In the genomic region with DNA sequence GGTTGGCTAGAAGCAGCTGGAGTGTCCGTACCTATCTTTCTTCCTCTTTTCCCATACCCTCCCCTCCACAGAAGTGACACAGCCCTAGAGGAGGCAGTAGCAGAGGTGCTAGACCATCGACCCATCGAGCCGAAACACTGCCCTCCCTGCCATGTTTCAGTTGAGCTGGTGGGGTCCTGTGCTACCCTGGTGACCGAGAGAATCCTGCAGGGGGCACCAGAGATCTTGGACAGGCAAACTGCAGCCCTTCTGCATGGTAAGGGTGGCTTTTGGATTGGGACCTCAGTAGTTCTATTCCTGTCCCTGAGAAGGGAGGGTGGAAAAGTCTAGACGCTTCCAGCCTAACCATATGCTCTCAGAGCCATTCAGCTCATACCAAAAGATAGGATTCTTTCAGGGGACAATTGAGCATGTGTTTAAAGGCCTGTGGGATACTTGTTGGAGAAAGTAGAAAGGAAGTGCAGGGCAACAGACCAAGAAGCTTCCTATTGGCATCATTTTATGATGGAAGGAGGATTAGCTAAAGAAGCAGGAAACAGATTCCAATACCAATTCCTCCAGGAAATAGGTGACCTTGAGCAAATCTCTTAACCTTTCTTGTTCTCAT, we compare ENCODE assay signal across 8 cellular contexts. TPM values are rescaled to one million over a fixed set of nuclear protein-coding genes. Genes with fewer than 3 reads are reported as not detected.
A peak's percentile ranks its signal among the peaks of the same experiment; 100 is the strongest.
DNase-seq lines count a peak whose midpoint lies in the region; ATAC-seq and TF ChIP-seq lines count a peak whose summit lies in the region.

No MANE protein-coding gene starts in this region.

- DNase-seq in DND-41 (peak; percentile 80), SJSA1 (ENCODE audit: low read depth in 1 of 2, low spot score in 2 of 2) (peak; percentile 44 to 74), glomerular visceral epithelial cell (ENCODE audit: extremely low spot score) (peak; percentile 69), tibial nerve (ENCODE audit: low spot score in 2 of 2) (peak; percentile 78 to 92)
- DNase-seq in activated naive CD4-positive, alpha-beta T cell treated with Interleukin-2 at 50 U/mL for 16 hours, result peak; percentile 81

- TF ChIP-seq POLR2A in tibial nerve (IDR thresholded peaks at IDR 0.05), result no peak

- TF ChIP-seq CTCF in DND-41 (IDR thresholded peaks at IDR 0.05; ENCODE audit: borderline replicate concordance, extremely low read depth, low read length, poor library complexity, severe bottlenecking) (peak; percentile 91), LNCAP (IDR thresholded peaks at IDR 0.05) (peak; percentile 80), parathyroid adenoma (IDR thresholded peaks at IDR 0.05) (peak; percentile 57), tibial nerve (IDR thresholded peaks at IDR 0.05) (peak; percentile 55 to 84 (median 73))

- ATAC-seq in DND-41 (ENCODE audit: insufficient read depth, low read depth), result peak; percentile 98
- no peak for ATAC-seq in HG03108 (IDR thresholded peaks at IDR 0.05; ENCODE audit: unreplicated experiment)

- peak in 1 of 2 donors; percentile 38 for TF ChIP-seq EP300 in tibial nerve (IDR thresholded peaks at IDR 0.05)

- WGBS in tibial nerve, 2 donors, result 12 to 15% methylated on average over 6 of the region's 6 CpGs

- H3K9ac ChIP-seq in DND-41 (ENCODE audit: low read depth, low read length) (no peak overlapping the region), parathyroid adenoma (no peak overlapping the region)

- H3K36me3 ChIP-seq in DND-41 (ENCODE audit: insufficient read depth, low read length) (peaks cover 51% of the 10 kb centered on the region), SJSA1 (peaks cover 22% of the 10 kb centered on the region), parathyroid adenoma (ENCODE audit: control insufficient read depth, insufficient read depth, low read length) (no peaks in the 10 kb centered on the region), tibial nerve (peaks cover 0 to 59% (median 16%) of the 10 kb centered on the region in 3 donors)

- H3K9me3 ChIP-seq in DND-41 (ENCODE audit: insufficient read depth, low read length, severe bottlenecking) (no peaks in the 10 kb centered on the region), SJSA1 (replicated peaks) (no peaks in the 10 kb centered on the region), parathyroid adenoma (ENCODE audit: control insufficient read depth, low read length) (no peaks in the 10 kb centered on the region), tibial nerve (no peaks in the 10 kb centered on the region)

- no peak overlapping the region for H3K4me2 ChIP-seq in DND-41 (ENCODE audit: insufficient read depth, low read length)
- no peak overlapping the region for H3K4me2 ChIP-seq in parathyroid adenoma (ENCODE audit: low read length)

- H3K4me1 ChIP-seq in DND-41 (ENCODE audit: insufficient read depth, low read length) (no peaks in the 10 kb centered on the region), SJSA1 (replicated peaks) (no peaks in the 10 kb centered on the region), parathyroid adenoma (no peaks in the 10 kb centered on the region), tibial nerve (peaks cover 0 to 10% (median 0%) of the 10 kb centered on the region in 4 donors)

- H3K4me3 ChIP-seq in DND-41 (ENCODE audit: low read depth in 1 of 2, low read length in 2 of 2) (no peak overlapping the region), SJSA1 (no peak overlapping the region), parathyroid adenoma (ENCODE audit: low read depth, low read length) (no peak overlapping the region), tibial nerve (no peak overlapping the region)

- H3K27me3 ChIP-seq in DND-41 (ENCODE audit: insufficient read depth, low read length, poor library complexity), result no peaks in the 10 kb centered on the region
- H3K27me3 ChIP-seq in SJSA1 (replicated peaks), result no peaks in the 10 kb centered on the region
- no peaks in the 10 kb centered on the region for H3K27me3 ChIP-seq in parathyroid adenoma (ENCODE audit: control insufficient read depth, insufficient read depth, low read length)
- H3K27me3 ChIP-seq in tibial nerve, result no peaks in the 10 kb centered on the region

- H2AFZ ChIP-seq in DND-41 (ENCODE audit: low read depth, low read length) (no peak overlapping the region), parathyroid adenoma (no peak overlapping the region)

- H3K27ac ChIP-seq in DND-41 (ENCODE audit: low read length), result no peak overlapping the region
- H3K27ac ChIP-seq in SJSA1, result no peak overlapping the region
- H3K27ac ChIP-seq in parathyroid adenoma, result no peak overlapping the region
- H3K27ac ChIP-seq in tibial nerve, result peak overlapping the region in 2 of 4 donors; percentile 1 to 72

- H3K79me2 ChIP-seq in DND-41 (ENCODE audit: insufficient read depth, low read length) (no peaks in the 10 kb centered on the region), parathyroid adenoma (peaks cover 2% of the 10 kb centered on the region)

- H4K20me1 ChIP-seq in DND-41 (ENCODE audit: insufficient read depth, low read length), result no peaks in the 10 kb centered on the region

RNA-seq across cellular contexts. Expression of a gene that starts 11.7 kb away (rescaled TPM):
- total RNA-seq in SJSA1 (2014; rRNA removed; shearing (Covaris generic)), result 0.42 and 0.75 TPM in 2 replicates
- 1 to 10 TPM in 2 of 4 donors, under 1 TPM in 1, not detected in 1; 0.22 to 2.2 (median 1.3) TPM for total RNA-seq in tibial nerve

RNA-seq across cellular contexts. Expression of a gene that starts 16.4 kb away (rescaled TPM):
- total RNA-seq in SJSA1 (2014; rRNA removed; shearing (Covaris generic)), result 8.1 and 22.3 TPM in 2 replicates
- total RNA-seq in tibial nerve, result 10 to 100 TPM; 22.0 to 40.4 (median 28.5) TPM

RNA-seq across cellular contexts. Expression of a gene that starts 17.9 kb away (rescaled TPM):
- 5.9 and 6.6 TPM in 2 replicates for total RNA-seq in SJSA1 (2014; rRNA removed; shearing (Covaris generic))
- 10 to 100 TPM; 45.5 to 63.2 (median 49.5) TPM for total RNA-seq in tibial nerve

RNA-seq across cellular contexts. Expression of a gene that starts 22.9 kb away (rescaled TPM):
- total RNA-seq in SJSA1 (2014; rRNA removed; shearing (Covaris generic)), result 0.38 and 0.74 TPM in 2 replicates
- 1 to 10 TPM; 5.0 to 9.6 (median 6.5) TPM for total RNA-seq in tibial nerve

RNA-seq across cellular contexts. Expression of a gene that starts 34.8 kb away (rescaled TPM):
- 35.2 and 67.2 TPM in 2 replicates for total RNA-seq in SJSA1 (2014; rRNA removed; shearing (Covaris generic))
- 10 to 100 TPM; 72.4 to 87.4 (median 80.8) TPM for total RNA-seq in tibial nerve
